Comparison of ENCODE assay signal across 16 cellular contexts in genomic region chr7:55026086-55026790, GRCh38. TPM values are rescaled to one million over a fixed set of nuclear protein-coding genes. Genes with fewer than 3 reads are reported as not detected.
DNase-seq lines count a peak whose midpoint lies in the region; ATAC-seq, FAIRE-seq and TF ChIP-seq lines count a peak whose summit lies in the region.
"Had no signal": no experiment of that assay in that cellular context is flagged by ENCODE, and none has a peak within 500 bp of the region (broad histone marks: within the 10 kb centered on the region; RNA-seq: fewer than 3 reads in every experiment).

No MANE protein-coding gene starts in this region.

- H3K9me3 ChIP-seq in Caco-2 (no peaks in the 10 kb centered on the region), keratinocyte (ENCODE audit: control insufficient read depth, low read depth, low read length) (no peaks in the 10 kb centered on the region), smooth muscle cell (replicated peaks; ENCODE audit: low read depth) (no peaks in the 10 kb centered on the region)
- H3K9me3 ChIP-seq: mucosa of descending colon had no signal

- H3K27me3 Mint-ChIP-seq in Caco-2 (ENCODE audit: insufficient read depth, unreplicated experiment) = no peaks in the 10 kb centered on the region
- peaks cover 17% of the 10 kb centered on the region for H3K27me3 Mint-ChIP-seq in activated naive CD8-positive, alpha-beta T cell treated with anti-CD3 and anti-CD28 coated beads, Interleukin-2, amount 50 U/mL, for 24 hours

- no TSS peak for BruUV-seq in Caco-2 (replicated peaks; lab: Mats Ljungman, UMichigan)

- no peak overlapping the region for H3K4me3 Mint-ChIP-seq in Caco-2 (ENCODE audit: unreplicated experiment)
- no peak overlapping the region for H3K4me3 Mint-ChIP-seq in activated naive CD8-positive, alpha-beta T cell treated with anti-CD3 and anti-CD28 coated beads, Interleukin-2, amount 50 U/mL, for 24 hours
- H3K4me3 Mint-ChIP-seq: activated CD4-positive, alpha-beta memory T cell treated with anti-CD3 and anti-CD28 coated beads for 36 hours; GM23338 had no signal

- DNase-seq in Caco-2 (no peak), amniotic epithelial cell (ENCODE audit: low read depth) (peak; percentile 58), keratinocyte (ENCODE audit: low read depth, low spot score) (no peak), smooth muscle cell (lab: John Stamatoyannopoulos, UW; ENCODE audit: unreplicated experiment) (no peak), NCI-H2227 (lab: John Stamatoyannopoulos, UW; ENCODE audit: unreplicated experiment) (no peak), glomerular visceral epithelial cell (ENCODE audit: extremely low spot score) (no peak)
- no peak for DNase-seq in activated naive CD8-positive, alpha-beta T cell treated with anti-CD3 and anti-CD28 coated beads, Interleukin-2, amount 50 U/mL, for 24 hours
- DNase-seq in activated CD4-positive, alpha-beta T cell treated with anti-CD3 and anti-CD28 coated beads for 1 hour = no peak
- DNase-seq: activated CD4-positive, alpha-beta memory T cell treated with anti-CD3 and anti-CD28 coated beads for 36 hours; activated effector memory CD4-positive, alpha-beta T cell treated with anti-CD3 and anti-CD28 coated beads, Interleukin-2, amount 50 U/mL, for 16 hours; mucosa of descending colon; NCI-H2081; SHP77 had no signal

- H3K4me2 ChIP-seq in keratinocyte (ENCODE audit: control insufficient read depth, extremely low read depth, insufficient read depth, low read depth, low read length) = peak overlapping the region; percentile 17
- peak overlapping the region; percentile 11 for H3K4me2 ChIP-seq in smooth muscle cell
- H3K4me2 ChIP-seq: GM23338 had no signal

- peak overlapping the region; percentile 22 for H3K27ac Mint-ChIP-seq in Caco-2 (ENCODE audit: unreplicated experiment)
- H3K27ac Mint-ChIP-seq in activated naive CD8-positive, alpha-beta T cell treated with anti-CD3 and anti-CD28 coated beads, Interleukin-2, amount 50 U/mL, for 24 hours = no peak overlapping the region
- H3K27ac Mint-ChIP-seq: activated CD4-positive, alpha-beta memory T cell treated with anti-CD3 and anti-CD28 coated beads for 36 hours; GM23338 had no signal

- no peaks in the 10 kb centered on the region for H3K27me3 ChIP-seq in Caco-2 (replicated peaks; ENCODE audit: control insufficient read depth, insufficient read depth, low read length)
- H3K27me3 ChIP-seq in keratinocyte (ENCODE audit: control insufficient read depth, extremely low read depth, insufficient read depth, low read length) = no peaks in the 10 kb centered on the region
- no peaks in the 10 kb centered on the region for H3K27me3 ChIP-seq in smooth muscle cell (ENCODE audit: low read depth)

- CTCF ChIA-PET in Caco-2 (lab: Charles Lee) = no interaction called here

- 69% methylated on average over 11 of the region's 11 CpGs for whole genome bisulfite sequencing in smooth muscle cell (ENCODE audit: low lambda C conversion rate)

- H3K9me3 Mint-ChIP-seq in Caco-2 (ENCODE audit: unreplicated experiment) = no peaks in the 10 kb centered on the region
- no peaks in the 10 kb centered on the region for H3K9me3 Mint-ChIP-seq in activated naive CD8-positive, alpha-beta T cell treated with anti-CD3 and anti-CD28 coated beads, Interleukin-2, amount 50 U/mL, for 24 hours
- H3K9me3 Mint-ChIP-seq: activated CD4-positive, alpha-beta memory T cell treated with anti-CD3 and anti-CD28 coated beads for 36 hours; GM23338 had no signal

- no peak for TF ChIP-seq CTCF in Caco-2 (IDR thresholded peaks at IDR 0.05; ENCODE audit: insufficient read depth in 1 of 2, low read depth in 1 of 2, low read length in 1 of 2, severe bottlenecking in 1 of 2, unreplicated experiment in 1 of 2)
- no peak for TF ChIP-seq CTCF in keratinocyte (optimal IDR thresholded peaks at IDR 0.05 in 1 of 3, IDR thresholded peaks at IDR 0.05 in 1 of 3, conservative IDR thresholded peaks at IDR 0.05 in 1 of 3; ENCODE audit: extremely low read depth in 1 of 3, insufficient read depth in 2 of 3, low read length in 3 of 3)
- no peak for TF ChIP-seq CTCF in smooth muscle cell (IDR thresholded peaks at IDR 0.05; ENCODE audit: borderline replicate concordance, insufficient read depth, poor library complexity, severe bottlenecking)

- peaks cover 48% of the 10 kb centered on the region for H4K20me1 ChIP-seq in keratinocyte (ENCODE audit: control insufficient read depth, extremely low read depth, insufficient read depth, low read length)
- peaks cover 40% of the 10 kb centered on the region for H4K20me1 ChIP-seq in smooth muscle cell (ENCODE audit: low read depth)

- H3K36me3 ChIP-seq in Caco-2 (ENCODE audit: control insufficient read depth, insufficient read depth, low read length) (no peaks in the 10 kb centered on the region; the same call in 1 of the 2 replicates), keratinocyte (ENCODE audit: control insufficient read depth in 2 of 2, extremely low read depth in 1 of 2, insufficient read depth in 2 of 2, low read length in 2 of 2) (peaks cover 19 to 44% of the 10 kb centered on the region in 2 experiments), smooth muscle cell (ENCODE audit: low read depth) (no peaks in the 10 kb centered on the region)

- peak overlapping the region; percentile 48 for H3K9ac ChIP-seq in keratinocyte (ENCODE audit: control insufficient read depth, extremely low read depth, insufficient read depth, low read length)
- H3K9ac ChIP-seq in smooth muscle cell (ENCODE audit: low read depth) = no peak overlapping the region

- dilution Hi-C loops in keratinocyte (cut with MboI; ENCODE audit: extremely low pct_ligation_motif_present, low sequenced_read_pairs) = no loop called here

- H3K4me1 ChIP-seq in Caco-2 = peaks cover 23% of the 10 kb centered on the region
- H3K4me1 ChIP-seq in keratinocyte (ENCODE audit: control insufficient read depth, extremely low read depth, insufficient read depth, low read length) = peaks cover 70% of the 10 kb centered on the region
- no peaks in the 10 kb centered on the region for H3K4me1 ChIP-seq in smooth muscle cell (ENCODE audit: low read depth)

- no peak for FAIRE-seq in keratinocyte (lab: Jason Lieb, UNC)
- FAIRE-seq: frontal cortex, GM18507 had no signal

- H3K27ac ChIP-seq in keratinocyte (ENCODE audit: control insufficient read depth, insufficient read depth, low read length) (peak overlapping the region; percentile 69), smooth muscle cell (ENCODE audit: low read depth) (peak overlapping the region; percentile 69)

- peaks cover 7% of the 10 kb centered on the region for H3F3A ChIP-seq in smooth muscle cell (ENCODE audit: low read depth)

- peaks cover 6% of the 10 kb centered on the region for H3K9me1 ChIP-seq in keratinocyte (ENCODE audit: control insufficient read depth, extremely low read depth, insufficient read depth, low read length)

- POLR2A ChIA-PET in Caco-2 (lab: Charles Lee) = no interaction called here

- no peak overlapping the region for H3K4me3 ChIP-seq in Caco-2 (ENCODE audit: low read depth, low read length)
- H3K4me3 ChIP-seq in keratinocyte (ENCODE audit: control insufficient read depth in 2 of 3, extremely low read depth in 1 of 3, insufficient read depth in 2 of 3, low read depth in 1 of 3, low read length in 3 of 3) = no peak overlapping the region
- no peak overlapping the region for H3K4me3 ChIP-seq in smooth muscle cell
- H3K4me3 ChIP-seq: GM23338, mucosa of descending colon had no signal

- intact Hi-C loops in Caco-2 (cut with micrococcal nuclease; ENCODE audit: unreplicated experiment) = no loop called here

- no peak overlapping the region for H2AFZ ChIP-seq in keratinocyte (ENCODE audit: control insufficient read depth, low read length)
- no peak overlapping the region for H2AFZ ChIP-seq in smooth muscle cell (ENCODE audit: low read depth)
- H2AFZ ChIP-seq: GM23338 had no signal

- no peak for ATAC-seq in activated naive CD8-positive, alpha-beta T cell treated with anti-CD3 and anti-CD28 coated beads, Interleukin-2, amount 50 U/mL, for 24 hours
- ATAC-seq: GM23338 had no signal

- H3K36me3 Mint-ChIP-seq in Caco-2 (ENCODE audit: insufficient read depth, unreplicated experiment) = peaks cover 18% of the 10 kb centered on the region
- no peaks in the 10 kb centered on the region for H3K36me3 Mint-ChIP-seq in activated naive CD8-positive, alpha-beta T cell treated with anti-CD3 and anti-CD28 coated beads, Interleukin-2, amount 50 U/mL, for 24 hours (ENCODE audit: low read depth)
- H3K36me3 Mint-ChIP-seq: activated CD4-positive, alpha-beta memory T cell treated with anti-CD3 and anti-CD28 coated beads for 36 hours had no signal

- H3K79me2 ChIP-seq in keratinocyte (ENCODE audit: control insufficient read depth, insufficient read depth, low read length) (peaks cover 99% of the 10 kb centered on the region), smooth muscle cell (ENCODE audit: low read depth) (peaks cover 59% of the 10 kb centered on the region)

- peaks cover 18% of the 10 kb centered on the region for H3K4me1 Mint-ChIP-seq in Caco-2 (ENCODE audit: low read depth, unreplicated experiment)
- no peaks in the 10 kb centered on the region for H3K4me1 Mint-ChIP-seq in activated naive CD8-positive, alpha-beta T cell treated with anti-CD3 and anti-CD28 coated beads, Interleukin-2, amount 50 U/mL, for 24 hours
- H3K4me1 Mint-ChIP-seq: GM23338 had no signal

RNA-seq across cellular contexts. Expression of gene EGFR, which starts 7.4 kb away (rescaled TPM):
- total RNA-seq in Caco-2 (2022) (55.1 and 60.1 TPM in 2 replicates), smooth muscle cell (21.6 and 31.1 TPM in 2 replicates)
- polyA plus RNA-seq in keratinocyte (109 to 159 TPM (median 120 TPM) in 3 replicates), smooth muscle cell (9.0 and 20.5 TPM in 2 replicates)
- 54.6 TPM for polyA plus RNA-seq in keratinocyte (2011; ENCODE audit: low read depth)
- polyA plus RNA-seq in keratinocyte (2011; cell fraction: cytosol; rRNA removed) = 58.5 and 79.5 TPM in 2 replicates
- 351 and 352 TPM in 2 replicates for polyA plus RNA-seq in keratinocyte (2011; cell fraction: nucleus; rRNA removed)
- polyA plus RNA-seq in keratinocyte (2012; ENCODE audit: low replicate concordance) = 75.7 and 124 TPM in 2 replicates
- polyA minus RNA-seq in keratinocyte = 306 to 451 TPM (median 333 TPM) in 3 replicates
- 216 TPM for polyA minus RNA-seq in keratinocyte (2011; cell fraction: cytosol; rRNA and poly(A)+ RNA removed)
- polyA minus RNA-seq in keratinocyte (2011; cell fraction: nucleus; rRNA and poly(A)+ RNA removed) = 624 and 980 TPM in 2 replicates
- total RNA-seq: activated CD4-positive, alpha-beta memory T cell treated with anti-CD3 and anti-CD28 coated beads for 36 hours had no signal
